10 cellular contexts compared by ENCODE assay signal in the genomic region with DNA sequence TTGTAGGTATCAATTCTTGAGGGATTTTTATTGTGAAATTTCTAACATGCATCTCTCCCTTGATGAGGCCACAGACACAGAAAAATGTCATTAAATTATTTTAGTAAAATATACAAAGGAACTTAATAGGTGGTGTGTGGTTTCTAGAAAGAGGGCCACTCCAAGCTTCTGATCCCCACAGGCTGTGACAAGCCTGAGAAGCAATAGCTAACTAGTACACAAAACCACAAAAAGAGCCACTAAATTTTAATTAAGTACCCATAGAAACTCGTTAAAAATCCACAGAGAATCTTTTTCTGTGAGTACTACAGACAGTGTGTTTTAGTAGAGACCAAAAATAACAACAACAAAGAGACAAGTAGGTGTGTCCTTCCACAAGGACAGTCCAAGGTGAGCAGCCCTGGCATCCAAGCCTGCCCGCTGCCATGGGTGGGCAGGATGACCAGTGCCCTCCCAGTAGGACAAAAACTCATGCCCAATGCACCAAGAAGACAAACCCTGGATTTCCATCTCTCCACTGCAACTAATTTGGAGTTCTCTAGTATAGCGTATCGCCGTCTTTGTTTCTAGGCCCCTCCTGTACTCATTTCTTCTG.
DNase-seq lines count a peak whose midpoint lies in the region; ATAC-seq and TF ChIP-seq lines count a peak whose summit lies in the region.
"Had no signal": no experiment of that assay in that cellular context is flagged by ENCODE, and none has a peak within 500 bp of the region (broad histone marks: within the 10 kb centered on the region; RNA-seq: fewer than 3 reads in every experiment).

No MANE protein-coding gene starts in this region.

- intact Hi-C loops in CD8-positive, alpha-beta T cell (cut with DNase I, micrococcal nuclease), result loop anchor here (5.0 to 10.0 kb wide), 3 partner anchors 68 to 336 kb away; no protein-coding TSS in a partner anchor
- intact Hi-C loops in adrenal gland (cut with DNase I), result no loop called here

- POLR2A ChIA-PET in CD8-positive, alpha-beta T cell (lab: Charles Lee), result interaction anchor here (0.6 to 1.0 kb wide), 4 partner anchors 9 to 42 kb away, joined by 3 read pairs; no protein-coding TSS in a partner anchor

- H3K27ac Mint-ChIP-seq in CD8-positive, alpha-beta T cell, result peak overlapping the region; percentile 85
- H3K27ac Mint-ChIP-seq in endothelial cell (ENCODE audit: unreplicated experiment), result peak overlapping the region; percentile 64

- no peaks in the 10 kb centered on the region for H4K20me1 ChIP-seq in OCI-LY1 (ENCODE audit: insufficient read depth, low read length)

- H3K27me3 Mint-ChIP-seq in CD8-positive, alpha-beta T cell (ENCODE audit: low read depth), result no peaks in the 10 kb centered on the region
- H3K27me3 Mint-ChIP-seq in endothelial cell (ENCODE audit: unreplicated experiment), result no peaks in the 10 kb centered on the region

- no peaks in the 10 kb centered on the region for H3K27me3 ChIP-seq in CD8-positive, alpha-beta T cell (ENCODE audit: insufficient read depth, low read length)
- H3K27me3 ChIP-seq in OCI-LY1 (ENCODE audit: insufficient read depth, low read length), result no peaks in the 10 kb centered on the region
- no peaks in the 10 kb centered on the region for H3K27me3 ChIP-seq in parathyroid adenoma (ENCODE audit: control insufficient read depth, insufficient read depth, low read length)
- H3K27me3 ChIP-seq in adrenal gland, result no peaks in the 10 kb centered on the region
- H3K27me3 ChIP-seq: upper lobe of left lung had no signal

- peak overlapping the region; percentile 27 for H3K27ac ChIP-seq in CD8-positive, alpha-beta T cell (ENCODE audit: low read depth, low read length)
- H3K27ac ChIP-seq in OCI-LY1 (ENCODE audit: low read depth, low read length, poor library complexity, severe bottlenecking) (peak overlapping the region; percentile 38), parathyroid adenoma (peak overlapping the region; percentile 99), adrenal gland (peak overlapping the region in 1 of 5 donors; percentile 59)

- H3K4me1 ChIP-seq in CD8-positive, alpha-beta T cell (ENCODE audit: insufficient read depth, low read length), result peaks cover 67% of the 10 kb centered on the region
- H3K4me1 ChIP-seq in OCI-LY1 (ENCODE audit: insufficient read depth, low read length, severe bottlenecking) (peaks cover 85% of the 10 kb centered on the region), parathyroid adenoma (peaks cover 58% of the 10 kb centered on the region), adrenal gland (replicated peaks in 1 of 2) (peaks cover 22 to 80% of the 10 kb centered on the region in 2 donors)

- TF ChIP-seq CTCF in CD8-positive, alpha-beta T cell (IDR thresholded peaks at IDR 0.05), result no peak
- TF ChIP-seq CTCF in OCI-LY1 (IDR thresholded peaks at IDR 0.05; ENCODE audit: low read length) (no peak), endothelial cell (IDR thresholded peaks at IDR 0.05; ENCODE audit: unreplicated experiment) (no peak), parathyroid adenoma (IDR thresholded peaks at IDR 0.05) (no peak), adrenal gland (IDR thresholded peaks at IDR 0.05) (no peak)

- H3K36me3 ChIP-seq in CD8-positive, alpha-beta T cell (ENCODE audit: insufficient read depth, low read length), result peaks cover 3% of the 10 kb centered on the region
- H3K36me3 ChIP-seq in OCI-LY1 (ENCODE audit: insufficient read depth, low read length), result peaks cover 35% of the 10 kb centered on the region
- no peaks in the 10 kb centered on the region for H3K36me3 ChIP-seq in parathyroid adenoma (ENCODE audit: control insufficient read depth, insufficient read depth, low read length)
- peaks cover 0 to 19% of the 10 kb centered on the region in 2 donors for H3K36me3 ChIP-seq in adrenal gland (replicated peaks in 1 of 2)

- H3F3A ChIP-seq in OCI-LY1 (ENCODE audit: insufficient read depth, low read length), result no peaks in the 10 kb centered on the region

- ATAC-seq in CD8-positive, alpha-beta T cell, result no peak
- ATAC-seq in GM21619 (IDR thresholded peaks at IDR 0.05; ENCODE audit: unreplicated experiment) (no peak), HG02885 (IDR thresholded peaks at IDR 0.05; ENCODE audit: poor library complexity, unreplicated experiment) (no peak)

- peaks cover 45% of the 10 kb centered on the region for H3K36me3 Mint-ChIP-seq in CD8-positive, alpha-beta T cell
- H3K36me3 Mint-ChIP-seq in endothelial cell (ENCODE audit: low read depth, unreplicated experiment), result peaks cover 27% of the 10 kb centered on the region

- H3K9ac ChIP-seq in OCI-LY1 (ENCODE audit: low read length) (no peak overlapping the region; the same call in 1 of the 2 replicates), parathyroid adenoma (peak overlapping the region; percentile 9)

- 76 to 78% (median 77%) methylated on average over 5 of the region's 5 CpGs for WGBS in adrenal gland, 4 donors

- no peak for DNase-seq in CD8-positive, alpha-beta T cell
- DNase-seq in endothelial cell (ENCODE audit: low spot score), result no peak
- no peak for DNase-seq in SW480 (ENCODE audit: low spot score)
- DNase-seq in adrenal gland, result no peak
- DNase-seq: SHP77, upper lobe of left lung had no signal

- no peaks in the 10 kb centered on the region for H3K9me3 ChIP-seq in CD8-positive, alpha-beta T cell (ENCODE audit: low read length)
- H3K9me3 ChIP-seq in OCI-LY1 (ENCODE audit: low read length) (no peaks in the 10 kb centered on the region), parathyroid adenoma (ENCODE audit: control insufficient read depth, low read length) (no peaks in the 10 kb centered on the region), adrenal gland (replicated peaks in 1 of 3) (no peaks in the 10 kb centered on the region)
- H3K9me3 ChIP-seq: upper lobe of left lung had no signal

- no peaks in the 10 kb centered on the region for H3K9me3 Mint-ChIP-seq in CD8-positive, alpha-beta T cell
- no peaks in the 10 kb centered on the region for H3K9me3 Mint-ChIP-seq in endothelial cell (ENCODE audit: unreplicated experiment)

- H3K4me3 Mint-ChIP-seq in CD8-positive, alpha-beta T cell, result peak overlapping the region; percentile 51
- H3K4me3 Mint-ChIP-seq in endothelial cell (ENCODE audit: unreplicated experiment), result peak overlapping the region; percentile 69

- H2AFZ ChIP-seq in OCI-LY1 (ENCODE audit: low read length) (no peak overlapping the region), parathyroid adenoma (no peak overlapping the region)

- no peaks in the 10 kb centered on the region for H3K9me2 ChIP-seq in OCI-LY1 (ENCODE audit: low read depth, low read length)

- H3K79me2 ChIP-seq in OCI-LY1 (ENCODE audit: insufficient read depth, low read length) (no peaks in the 10 kb centered on the region), parathyroid adenoma (peaks cover 7% of the 10 kb centered on the region)

- no peak overlapping the region for H3K4me3 ChIP-seq in CD8-positive, alpha-beta T cell (ENCODE audit: low read depth, low read length)
- H3K4me3 ChIP-seq in OCI-LY1 (ENCODE audit: low read depth, low read length, poor library complexity, severe bottlenecking) (no peak overlapping the region), parathyroid adenoma (ENCODE audit: low read depth, low read length) (peak overlapping the region; percentile 24), adrenal gland (no peak overlapping the region)
- H3K4me3 ChIP-seq: upper lobe of left lung had no signal

- CTCF ChIA-PET in CD8-positive, alpha-beta T cell (lab: Charles Lee), result interaction anchor here (1.0 to 10.1 kb wide), 7 partner anchors 9 to 205 kb away, joined by 3 to 103 read pairs (median 3); no protein-coding TSS in a partner anchor

- no peak overlapping the region for H3K4me2 ChIP-seq in OCI-LY1 (ENCODE audit: low read length)
- peak overlapping the region; percentile 45 for H3K4me2 ChIP-seq in parathyroid adenoma (ENCODE audit: low read length)

- peaks cover 75% of the 10 kb centered on the region for H3K4me1 Mint-ChIP-seq in CD8-positive, alpha-beta T cell (ENCODE audit: low read depth)
- peaks cover 82% of the 10 kb centered on the region for H3K4me1 Mint-ChIP-seq in endothelial cell (ENCODE audit: unreplicated experiment)

- TF ChIP-seq POLR2A in adrenal gland (IDR thresholded peaks at IDR 0.05), result no peak

Comparison
In these comparisons a context has a peak if more than half of its experiments do, and no peak if none do; other contexts are left out.
1. intact Hi-C loops: an anchor here in CD8-positive, alpha-beta T cell (5.0 to 10.0 kb wide); none called in adrenal gland.